Comparison of ENCODE assay signal across 8 cellular contexts in the genomic region with DNA sequence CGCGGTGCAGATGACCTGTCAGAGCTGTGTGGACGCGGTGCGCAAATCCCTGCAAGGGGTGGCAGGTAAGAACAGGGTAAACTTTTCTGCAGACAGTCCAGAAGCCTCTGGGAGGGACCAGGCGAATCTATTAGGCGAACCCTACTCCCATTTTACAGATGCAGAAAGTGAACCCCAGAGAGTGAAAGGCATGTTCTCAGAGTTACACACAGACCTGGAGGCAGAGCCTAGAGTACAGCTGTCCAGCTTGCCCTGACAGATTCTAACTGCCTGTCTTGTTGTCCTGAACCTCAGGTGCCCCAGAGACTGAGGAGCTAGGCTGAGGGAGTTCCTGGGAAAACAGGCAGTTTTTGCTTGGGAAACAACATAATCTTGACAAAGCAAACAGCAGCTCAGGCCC. TPM values are rescaled to one million over a fixed set of nuclear protein-coding genes. Genes with fewer than 3 reads are reported as not detected.
DNase-seq lines count a peak whose midpoint lies in the region; ATAC-seq and TF ChIP-seq lines count a peak whose summit lies in the region.

No MANE protein-coding gene starts in this region.

- no peaks in the 10 kb centered on the region for H3K9me3 Mint-ChIP-seq in activated T-cell treated with anti-CD3 and anti-CD28 coated beads, Interleukin-2, amount 50 U/mL, for 72 hours
- H3K9me3 Mint-ChIP-seq in type B pancreatic cell: peaks cover 4% of the 10 kb centered on the region

- peaks cover 0 to 3% of the 10 kb centered on the region in 2 donors for H3K36me3 Mint-ChIP-seq in activated T-cell treated with anti-CD3 and anti-CD28 coated beads, Interleukin-2, amount 50 U/mL, for 72 hours (ENCODE audit: insufficient read depth in 2 of 2)
- no peaks in the 10 kb centered on the region for H3K36me3 Mint-ChIP-seq in type B pancreatic cell

- H3K27ac Mint-ChIP-seq in activated T-cell treated with anti-CD3 and anti-CD28 coated beads, Interleukin-2, amount 50 U/mL, for 72 hours: no peak overlapping the region
- peak overlapping the region; percentile 94 for H3K27ac Mint-ChIP-seq in type B pancreatic cell

- peaks cover 42% of the 10 kb centered on the region for H3K4me1 Mint-ChIP-seq in activated T-cell treated with anti-CD3 and anti-CD28 coated beads, Interleukin-2, amount 50 U/mL, for 72 hours (ENCODE audit: low read depth)
- peaks cover 13% of the 10 kb centered on the region for H3K4me1 Mint-ChIP-seq in type B pancreatic cell (ENCODE audit: unreplicated experiment)

- in situ Hi-C loops in astrocyte of the cerebellum (cut with HindIII; ENCODE audit: low sequenced_read_pairs): no loop called here

- no peaks in the 10 kb centered on the region for H3K27me3 Mint-ChIP-seq in activated T-cell treated with anti-CD3 and anti-CD28 coated beads, Interleukin-2, amount 50 U/mL, for 72 hours (ENCODE audit: low read depth)
- no peaks in the 10 kb centered on the region for H3K27me3 Mint-ChIP-seq in type B pancreatic cell

- H3K36me3 ChIP-seq in lower lobe of right lung: no peaks in the 10 kb centered on the region

- intact Hi-C loops in lower lobe of right lung (cut with DNase I): no loop called here

- DNase-seq in activated T-cell treated with anti-CD3 and anti-CD28 coated beads, Interleukin-2, amount 50 U/mL, for 72 hours: no peak
- no peak for DNase-seq in activated T-cell treated with anti-CD3 and anti-CD28 coated beads, Interleukin-2, amount 50 U/mL, for 48 hours
- DNase-seq in astrocyte of the cerebellum (ENCODE audit: low read depth) (no peak), lower lobe of right lung (no peak), type B pancreatic cell (ENCODE audit: extremely low spot score, unreplicated experiment) (no peak), GM20000 (ENCODE audit: low spot score) (no peak), Ammon's horn (ENCODE audit: low spot score) (no peak)

- peak overlapping the region; percentile 73 for H3K27ac ChIP-seq in lower lobe of right lung

- peak overlapping the region; percentile 69 for H3K4me3 ChIP-seq in astrocyte of the cerebellum (ENCODE audit: low read depth, low read length)
- H3K4me3 ChIP-seq in lower lobe of right lung: peak overlapping the region; percentile 67

- no peak for ATAC-seq in activated T-cell treated with anti-CD3 and anti-CD28 coated beads, Interleukin-2, amount 50 U/mL, for 72 hours (replicated peaks in 1 of 2)
- ATAC-seq in lower lobe of right lung: no peak
- no peak for ATAC-seq in HG02798 (IDR thresholded peaks at IDR 0.05; ENCODE audit: poor library complexity, unreplicated experiment)

- peaks cover 33% of the 10 kb centered on the region for H3K4me1 ChIP-seq in lower lobe of right lung

- no peaks in the 10 kb centered on the region for H3K9me3 ChIP-seq in lower lobe of right lung

- no peak for TF ChIP-seq CTCF in astrocyte of the cerebellum (IDR thresholded peaks at IDR 0.05; ENCODE audit: low read depth, low read length, missing control alignments)
- no peak for TF ChIP-seq CTCF in lower lobe of right lung (IDR thresholded peaks at IDR 0.05)
- TF ChIP-seq CTCF in type B pancreatic cell (conservative IDR thresholded peaks at IDR 0.05): no peak
- no peak for TF ChIP-seq CTCF in GM20000 (IDR thresholded peaks at IDR 0.05; ENCODE audit: extremely low read depth, missing control alignments)

- H3K27me3 ChIP-seq in lower lobe of right lung (ENCODE audit: low read depth): no peaks in the 10 kb centered on the region

- peak overlapping the region; percentile 100 for H3K4me3 Mint-ChIP-seq in activated T-cell treated with anti-CD3 and anti-CD28 coated beads, Interleukin-2, amount 50 U/mL, for 72 hours
- H3K4me3 Mint-ChIP-seq in type B pancreatic cell: peak overlapping the region; percentile 100

RNA-seq across cellular contexts. Expression of a gene that starts 0.7 kb away (rescaled TPM):
- 10 to 100 TPM; 35.1 to 38.5 TPM for total RNA-seq in activated T-cell treated with anti-CD3 and anti-CD28 coated beads, Interleukin-2, amount 50 U/mL, for 72 hours
- total RNA-seq in lower lobe of right lung (40.5 TPM), type B pancreatic cell (ENCODE audit: low replicate concordance) (40.9 and 58.0 TPM in 2 replicates)

RNA-seq across cellular contexts. Expression of a gene that starts 0.8 kb away (rescaled TPM):
- total RNA-seq in activated T-cell treated with anti-CD3 and anti-CD28 coated beads, Interleukin-2, amount 50 U/mL, for 72 hours: under 1 TPM; 0.10 to 0.21 TPM
- total RNA-seq in lower lobe of right lung (0.50 TPM), type B pancreatic cell (ENCODE audit: low replicate concordance) (0.94 and 1.1 TPM in 2 replicates)

RNA-seq across cellular contexts. Expression of a gene that starts 22.8 kb away (rescaled TPM):
- total RNA-seq in activated T-cell treated with anti-CD3 and anti-CD28 coated beads, Interleukin-2, amount 50 U/mL, for 72 hours: 10 to 100 TPM; 85.6 to 97.3 TPM
- 93.4 TPM for total RNA-seq in lower lobe of right lung
- 106 and 128 TPM in 2 replicates for total RNA-seq in type B pancreatic cell (ENCODE audit: low replicate concordance)

RNA-seq across cellular contexts. Expression of a gene that starts 25.2 kb away (rescaled TPM):
- 1 to 10 TPM; 6.3 to 6.8 TPM for total RNA-seq in activated T-cell treated with anti-CD3 and anti-CD28 coated beads, Interleukin-2, amount 50 U/mL, for 72 hours
- total RNA-seq in lower lobe of right lung: 31.2 TPM
- total RNA-seq in type B pancreatic cell (ENCODE audit: low replicate concordance): 10.1 TPM in 1 of 2 replicates, not detected in the other

RNA-seq across cellular contexts. Expression of a gene that starts 44.9 kb away (rescaled TPM):
- 100 to 1,000 TPM; 116 to 135 TPM for total RNA-seq in activated T-cell treated with anti-CD3 and anti-CD28 coated beads, Interleukin-2, amount 50 U/mL, for 72 hours
- 107 TPM for total RNA-seq in lower lobe of right lung
- total RNA-seq in type B pancreatic cell (ENCODE audit: low replicate concordance): 191 and 228 TPM in 2 replicates
